Comparison of ENCODE assay signal across 16 cellular contexts in genomic region chr17:74921769-74922168, GRCh38. TPM values are rescaled to one million over a fixed set of nuclear protein-coding genes. Genes with fewer than 3 reads are reported as not detected.
DNase-seq lines count a peak whose midpoint lies in the region; ATAC-seq and TF ChIP-seq lines count a peak whose summit lies in the region.
"Had no signal": no experiment of that assay in that cellular context is flagged by ENCODE, and none has a peak within 500 bp of the region (broad histone marks: within the 10 kb centered on the region; RNA-seq: fewer than 3 reads in every experiment).

No MANE protein-coding gene starts in this region.

- DNase-seq in stimulated activated naive CD8-positive, alpha-beta T cell treated with anti-CD3 and anti-CD28 coated beads, Interleukin-15, amount 100 ng/mL, for 72 hours, result no peak
- DNase-seq in stimulated activated naive CD8-positive, alpha-beta T cell treated with anti-CD3 and anti-CD28 coated beads, Interleukin-15, Interleukin-2, amounts not matched to agents 100 U/mL and 50 U/mL, for 24 hours, result no peak
- DNase-seq in endodermal cell, result peak; percentile 54
- no peak for DNase-seq in nephron progenitor cell
- no peak for DNase-seq in DMS53 treated with DMSO at 0.1 percent for 48 hours (lab: John Stamatoyannopoulos, UW; ENCODE audit: unreplicated experiment)
- no peak for DNase-seq in middle frontal gyrus (ENCODE audit: extremely low spot score, low spot score)
- DNase-seq in NCI-H2196 treated with DMSO at 0.1 percent for 48 hours (lab: John Stamatoyannopoulos, UW; ENCODE audit: unreplicated experiment), result no peak
- DNase-seq in T-cell, result no peak
- DNase-seq: AML-193; Caco-2; CD8-positive, alpha-beta memory T cell had no signal

- H3K4me3 ChIP-seq in endodermal cell (ENCODE audit: low read length), result no peak overlapping the region
- H3K4me3 ChIP-seq: BLaER1 had no signal

- peaks cover 54% of the 10 kb centered on the region for H3K27me3 ChIP-seq in endodermal cell (ENCODE audit: control insufficient read depth, insufficient read depth, low read length, poor library complexity, severe bottlenecking)

- ATAC-seq in stimulated activated naive CD8-positive, alpha-beta T cell treated with anti-CD3 and anti-CD28 coated beads, Interleukin-15, amount 100 ng/mL, for 72 hours, result peak; percentile 2
- ATAC-seq in stimulated activated naive CD8-positive, alpha-beta T cell treated with anti-CD3 and anti-CD28 coated beads, Interleukin-15, Interleukin-2, amounts not matched to agents 100 U/mL and 50 U/mL, for 24 hours, result no peak
- no peak for ATAC-seq in T-cell (replicated peaks in 1 of 4)

- no peak overlapping the region for H3K4me3 Mint-ChIP-seq in stimulated activated naive CD8-positive, alpha-beta T cell treated with anti-CD3 and anti-CD28 coated beads, Interleukin-15, amount 100 ng/mL, for 72 hours
- H3K4me3 Mint-ChIP-seq in endodermal cell (no peak overlapping the region), nephron progenitor cell (peak overlapping the region; percentile 44), T-cell (no peak overlapping the region)

- H3K36me3 Mint-ChIP-seq in endodermal cell (ENCODE audit: low read depth), result no peaks in the 10 kb centered on the region
- no peaks in the 10 kb centered on the region for H3K36me3 Mint-ChIP-seq in nephron progenitor cell (ENCODE audit: low read depth)
- no peaks in the 10 kb centered on the region for H3K36me3 Mint-ChIP-seq in T-cell
- H3K36me3 Mint-ChIP-seq: CD8-positive, alpha-beta memory T cell had no signal

- H3K27ac ChIP-seq in endodermal cell (ENCODE audit: low read depth, low read length), result no peak overlapping the region
- H3K27ac ChIP-seq: 22Rv1, BLaER1 had no signal

- H3K9me3 Mint-ChIP-seq in stimulated activated naive CD8-positive, alpha-beta T cell treated with anti-CD3 and anti-CD28 coated beads, Interleukin-15, amount 100 ng/mL, for 72 hours, result no peaks in the 10 kb centered on the region
- no peaks in the 10 kb centered on the region for H3K9me3 Mint-ChIP-seq in endodermal cell
- H3K9me3 Mint-ChIP-seq in nephron progenitor cell, result no peaks in the 10 kb centered on the region
- no peaks in the 10 kb centered on the region for H3K9me3 Mint-ChIP-seq in T-cell
- H3K9me3 Mint-ChIP-seq: CD8-positive, alpha-beta memory T cell had no signal

- peaks cover 83% of the 10 kb centered on the region for H3K27me3 Mint-ChIP-seq in stimulated activated naive CD8-positive, alpha-beta T cell treated with anti-CD3 and anti-CD28 coated beads, Interleukin-15, amount 100 ng/mL, for 72 hours
- H3K27me3 Mint-ChIP-seq in endodermal cell (ENCODE audit: insufficient read depth) (peaks cover 69% of the 10 kb centered on the region), nephron progenitor cell (ENCODE audit: low read depth, poor library complexity) (peaks cover 67% of the 10 kb centered on the region), T-cell (peaks cover 42 to 72% of the 10 kb centered on the region in 2 donors)

- whole genome bisulfite sequencing in endodermal cell (ENCODE audit: insufficient coverage in 1 of 2, insufficient read length in 1 of 2), 2 experiments, result 60 to 96% methylated on average over 1 to 2 of the region's 2 CpGs

- no peaks in the 10 kb centered on the region for H3K9me3 ChIP-seq in endodermal cell (ENCODE audit: control insufficient read depth, low read length)
- H3K9me3 ChIP-seq: BLaER1, Caco-2 had no signal

- peaks cover 27% of the 10 kb centered on the region for H3K4me1 Mint-ChIP-seq in stimulated activated naive CD8-positive, alpha-beta T cell treated with anti-CD3 and anti-CD28 coated beads, Interleukin-15, amount 100 ng/mL, for 72 hours
- H3K4me1 Mint-ChIP-seq in endodermal cell (peaks cover 2% of the 10 kb centered on the region), nephron progenitor cell (peaks cover 31% of the 10 kb centered on the region), T-cell (peaks cover 14 to 20% (median 14%) of the 10 kb centered on the region in 3 donors)

- TF ChIP-seq CTCF in endodermal cell (conservative IDR thresholded peaks at IDR 0.05) (no peak), nephron progenitor cell (IDR thresholded peaks at IDR 0.05) (no peak)

- no peaks in the 10 kb centered on the region for H3K4me1 ChIP-seq in endodermal cell (ENCODE audit: control insufficient read depth, insufficient read depth, low read length)
- H3K4me1 ChIP-seq: BLaER1 had no signal

- no peak overlapping the region for H3K27ac Mint-ChIP-seq in stimulated activated naive CD8-positive, alpha-beta T cell treated with anti-CD3 and anti-CD28 coated beads, Interleukin-15, amount 100 ng/mL, for 72 hours
- H3K27ac Mint-ChIP-seq in endodermal cell, result no peak overlapping the region
- no peak overlapping the region for H3K27ac Mint-ChIP-seq in nephron progenitor cell
- no peak overlapping the region for H3K27ac Mint-ChIP-seq in T-cell
- H3K27ac Mint-ChIP-seq: CD8-positive, alpha-beta memory T cell had no signal

- no peaks in the 10 kb centered on the region for H3K36me3 ChIP-seq in endodermal cell (ENCODE audit: control insufficient read depth, insufficient read depth, low read length)
- H3K36me3 ChIP-seq: BLaER1 had no signal

- H3K9ac ChIP-seq in endodermal cell (ENCODE audit: extremely low read depth, low read length, poor library complexity, severe bottlenecking), result no peak overlapping the region
- H3K9ac ChIP-seq: BLaER1 had no signal

- POLR2A ChIA-PET in T-cell (lab: Charles Lee), result no interaction called here

- CTCF ChIA-PET in T-cell (lab: Charles Lee), result no interaction called here

RNA-seq across cellular contexts. Expression of gene USH1G, which starts 1.3 kb away (rescaled TPM):
- total RNA-seq in endodermal cell (under 1 TPM; 0.11 to 0.13 TPM), T-cell (not detected)
- polyA plus RNA-seq in endodermal cell (2013, experiment 1 of 2), result 0.32 TPM
- 0.25 TPM for polyA plus RNA-seq in endodermal cell (2013, experiment 2 of 2)
- total RNA-seq: CD8-positive, alpha-beta memory T cell; Daoy; HT1080 had no signal
- polyA plus RNA-seq: CD8-positive, alpha-beta memory T cell; HepG2 had no signal

RNA-seq across cellular contexts. Expression of gene OTOP2, which starts 2.3 kb away (rescaled TPM):
- total RNA-seq in endodermal cell (not detected), T-cell (not detected)
- not detected for polyA plus RNA-seq in endodermal cell (2013, experiment 1 of 2)
- not detected for polyA plus RNA-seq in endodermal cell (2013, experiment 2 of 2)
- total RNA-seq: Caco-2; CD8-positive, alpha-beta memory T cell; Daoy; HepG2; HT1080 had no signal
- polyA plus RNA-seq: CD8-positive, alpha-beta memory T cell; HepG2 had no signal

RNA-seq across cellular contexts. Expression of gene OTOP3, which starts 13.9 kb away (rescaled TPM):
- not detected for total RNA-seq in endodermal cell
- not detected for polyA plus RNA-seq in endodermal cell (2013, experiment 1 of 2)
- not detected for polyA plus RNA-seq in endodermal cell (2013, experiment 2 of 2)
- total RNA-seq in T-cell, result not detected
- total RNA-seq: Caco-2; CD8-positive, alpha-beta memory T cell; Daoy; HepG2; HT1080 had no signal
- polyA plus RNA-seq: CD8-positive, alpha-beta memory T cell; HepG2 had no signal

RNA-seq across cellular contexts. Expression of gene FADS6, which starts 28.3 kb away (rescaled TPM):
- total RNA-seq in endodermal cell, result 1 to 10 TPM; 4.7 to 5.7 TPM
- polyA plus RNA-seq in endodermal cell (2013, experiment 1 of 2), result 0.68 TPM
- polyA plus RNA-seq in endodermal cell (2013, experiment 2 of 2), result 0.33 TPM
- total RNA-seq in T-cell, result not detected
- total RNA-seq: CD8-positive, alpha-beta memory T cell; Daoy; HT1080 had no signal
- polyA plus RNA-seq: CD8-positive, alpha-beta memory T cell had no signal

RNA-seq across cellular contexts. Expression of gene FDXR, which starts 49.0 kb away (rescaled TPM):
- total RNA-seq in endodermal cell, result 10 to 100 TPM; 17.3 to 19.4 TPM
- polyA plus RNA-seq in endodermal cell (2013, experiment 1 of 2), result 14.8 TPM
- 13.9 TPM for polyA plus RNA-seq in endodermal cell (2013, experiment 2 of 2)
- 10 to 100 TPM in 3 of 5 donors, 1 to 10 TPM in 2; 4.2 to 20.7 (median 15.3) TPM for total RNA-seq in T-cell
